In the genomic region with DNA sequence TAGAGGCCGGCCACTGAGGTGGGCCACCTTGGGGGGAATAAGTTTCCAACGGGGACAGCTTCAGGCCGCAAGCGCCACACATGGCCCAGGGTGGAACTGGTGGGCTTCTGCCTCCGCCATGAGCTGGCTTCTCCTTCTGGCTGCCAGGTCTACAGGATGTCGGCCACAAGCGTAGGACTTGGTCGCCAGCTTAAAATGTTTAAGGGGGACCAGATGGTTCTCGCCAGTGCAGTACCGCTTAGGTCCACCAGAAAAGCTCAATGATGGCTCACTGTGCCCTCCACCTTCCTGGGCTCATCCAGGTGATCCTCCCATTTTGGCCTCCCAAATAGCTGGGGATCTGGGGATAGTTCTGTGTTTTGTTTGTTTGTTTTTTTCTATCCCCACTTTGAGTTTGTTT, we compare ENCODE assay signal across 15 cellular contexts.
"Had no signal": no experiment of that assay in that cellular context is flagged by ENCODE, and none has a peak within 500 bp of the region (broad histone marks: within the 10 kb centered on the region; RNA-seq: fewer than 3 reads in every experiment).

No MANE protein-coding gene starts in this region.

- DNase-seq: activated CD4-positive, alpha-beta T cell treated with anti-CD3 and anti-CD28 coated beads for 1 hour; activated CD4-positive, alpha-beta T cell treated with anti-CD3 and anti-CD28 coated beads, Interleukin-2, amount 50 U/mL, for 4 hours; activated effector memory CD4-positive, alpha-beta T cell treated with anti-CD3 and anti-CD28 coated beads, Interleukin-2, amount 50 U/mL, for 16 hours; activated T-cell treated with anti-CD3 and anti-CD28 coated beads, Interleukin-2, amount 50 U/mL, for 48 hours; caudate nucleus; colonic mucosa; foreskin fibroblast; head of caudate nucleus; ovary; stimulated activated CD4-positive, alpha-beta T cell treated with anti-CD3 and anti-CD28 coated beads, Interleukin-2, amount 100 ng/mL, for 48 hours; thyroid gland had no signal

- H3K9me3 Mint-ChIP-seq: activated naive CD4-positive, alpha-beta T cell treated with anti-CD3 and anti-CD28 coated beads, Interleukin-2, amount 50 U/mL, for 24 hours; mesothelial cell of epicardium; neural crest cell; stimulated activated memory B cell treated with anti-CD40 and anti-IgM and Interleukin-4, amounts not matched to agents 10 μg/mL and 1 μg/mL and 100 μg/mL, for 72 hours had no signal

- H3K4me3 Mint-ChIP-seq: activated naive CD4-positive, alpha-beta T cell treated with anti-CD3 and anti-CD28 coated beads, Interleukin-2, amount 50 U/mL, for 24 hours; mesothelial cell of epicardium; neural crest cell; stimulated activated memory B cell treated with anti-CD40 and anti-IgM and Interleukin-4, amounts not matched to agents 10 μg/mL and 1 μg/mL and 100 μg/mL, for 72 hours had no signal

- H3K27ac Mint-ChIP-seq: activated naive CD4-positive, alpha-beta T cell treated with anti-CD3 and anti-CD28 coated beads, Interleukin-2, amount 50 U/mL, for 24 hours; mesothelial cell of epicardium; stimulated activated memory B cell treated with anti-CD40 and anti-IgM and Interleukin-4, amounts not matched to agents 10 μg/mL and 1 μg/mL and 100 μg/mL, for 72 hours had no signal

- ATAC-seq: stimulated activated memory B cell treated with anti-CD40 and anti-IgM and Interleukin-4, amounts not matched to agents 10 μg/mL and 1 μg/mL and 100 μg/mL, for 72 hours had no signal

- H3K27me3 Mint-ChIP-seq: activated naive CD4-positive, alpha-beta T cell treated with anti-CD3 and anti-CD28 coated beads, Interleukin-2, amount 50 U/mL, for 24 hours; stimulated activated memory B cell treated with anti-CD40 and anti-IgM and Interleukin-4, amounts not matched to agents 10 μg/mL and 1 μg/mL and 100 μg/mL, for 72 hours had no signal

- H3K4me1 Mint-ChIP-seq: neural crest cell; stimulated activated memory B cell treated with anti-CD40 and anti-IgM and Interleukin-4, amounts not matched to agents 10 μg/mL and 1 μg/mL and 100 μg/mL, for 72 hours had no signal
